ENCODE assay signal across 1 cellular context in genomic region chr6:166956444-166957086, GRCh38.
A peak's percentile ranks its signal among the peaks of the same experiment; 100 is the strongest.
TF ChIP-seq lines count a peak whose summit lies in the region.

Gene RNASET2, minus strand, starts transcription at chr6:166956550. Its CDS starts 368 bp downstream, at chr6:166956182.

TF ChIP-seq in HepG2, 621 proteins besides CTCF, POLR2A, EP300 and RAD21 (continued from another document and continues in another):
- TF ChIP-seq ZMYM2 (CRISPR knock-in tag; IDR thresholded peaks at IDR 0.05), result no peak; the same call in 1 of the 2 replicates
- TF ChIP-seq ZBTB20 (CRISPR knock-in tag; IDR thresholded peaks at IDR 0.05; ENCODE audit: borderline replicate concordance, low read depth), result no peak
- no peak for TF ChIP-seq HHEX (CRISPR knock-in tag; IDR thresholded peaks at IDR 0.05)
- peak; percentile 6; the same call in 1 of the 2 replicates for TF ChIP-seq ZNF7 (CRISPR knock-in tag; IDR thresholded peaks at IDR 0.05)
- no peak for TF ChIP-seq YY1 (IDR thresholded peaks at IDR 0.05; ENCODE audit: insufficient read depth, insufficient replicate concordance, low read depth, low read length)
- TF ChIP-seq ZNF232 (CRISPR knock-in tag; IDR thresholded peaks at IDR 0.05; ENCODE audit: borderline replicate concordance), result peak; percentile 22; the same call in 1 of the 2 replicates
- no peak for TF ChIP-seq JUNB (CRISPR knock-in tag; IDR thresholded peaks at IDR 0.05; ENCODE audit: borderline replicate concordance)
- TF ChIP-seq ZMYM3 (CRISPR knock-in tag; IDR thresholded peaks at IDR 0.05), result peak; percentile 27; the same call in 1 of the 2 replicates
- no peak for TF ChIP-seq GABPA (IDR thresholded peaks at IDR 0.05; ENCODE audit: low read depth, low read length)
- TF ChIP-seq GABPA (CRISPR knock-in tag; IDR thresholded peaks at IDR 0.05; ENCODE audit: low read depth), result no peak
- no peak for TF ChIP-seq ZNF503 (CRISPR knock-in tag; IDR thresholded peaks at IDR 0.05)
- TF ChIP-seq MYNN (CRISPR knock-in tag; IDR thresholded peaks at IDR 0.05; ENCODE audit: low read depth), result no peak; the same call in 1 of the 2 replicates
- no peak; the same call in 1 of the 2 replicates for TF ChIP-seq ZFP1 (CRISPR knock-in tag; IDR thresholded peaks at IDR 0.05)
- no peak for TF ChIP-seq ZFP36 (IDR thresholded peaks at IDR 0.05; ENCODE audit: borderline replicate concordance, low read depth, low read length, partially characterized antibody)
- peak; percentile 94; the same call in 1 of the 2 replicates for TF ChIP-seq ZNF672 (CRISPR knock-in tag; IDR thresholded peaks at IDR 0.05)
- TF ChIP-seq NFKB2 (CRISPR knock-in tag; IDR thresholded peaks at IDR 0.05; ENCODE audit: borderline replicate concordance), result no peak; the same call in 1 of the 2 replicates
- TF ChIP-seq DRAP1 (CRISPR knock-in tag; IDR thresholded peaks at IDR 0.05), result peak; percentile 98
- TF ChIP-seq NFRKB (IDR thresholded peaks at IDR 0.05), result no peak
- peak; percentile 62 for TF ChIP-seq ZNF776 (CRISPR knock-in tag; IDR thresholded peaks at IDR 0.05)
- no peak for TF ChIP-seq CEBPZ (IDR thresholded peaks at IDR 0.05; ENCODE audit: low read length)
- no peak for TF ChIP-seq CHD4 (IDR thresholded peaks at IDR 0.05; ENCODE audit: borderline replicate concordance, low read length)
- peak; percentile 89 for TF ChIP-seq ZNF564 (CRISPR knock-in tag; IDR thresholded peaks at IDR 0.05)
- no peak for TF ChIP-seq PTBP1 (IDR thresholded peaks at IDR 0.05; ENCODE audit: low read depth, low read length, poor library complexity, severe bottlenecking)
- peak; percentile 68; the same call in 1 of the 2 replicates for TF ChIP-seq YEATS4 (CRISPR knock-in tag; IDR thresholded peaks at IDR 0.05; ENCODE audit: borderline replicate concordance)
- TF ChIP-seq ZNF580 (CRISPR knock-in tag; IDR thresholded peaks at IDR 0.05; ENCODE audit: borderline replicate concordance, low read depth), result no peak; the same call in none of the 2 replicates
- peak; percentile 37; the same call in 1 of the 2 replicates for TF ChIP-seq ZNF83 (CRISPR knock-in tag; IDR thresholded peaks at IDR 0.05; ENCODE audit: borderline replicate concordance)
- no peak; the same call in 1 of the 2 replicates for TF ChIP-seq ZNF570 (CRISPR knock-in tag; IDR thresholded peaks at IDR 0.05; ENCODE audit: borderline replicate concordance)
- TF ChIP-seq HDAC1 (CRISPR knock-in tag; IDR thresholded peaks at IDR 0.05), result peak; percentile 80; the same call in 1 of the 2 replicates
- TF ChIP-seq ZNF275 (CRISPR knock-in tag; IDR thresholded peaks at IDR 0.05; ENCODE audit: borderline replicate concordance), result no peak
- TF ChIP-seq GATAD2A (CRISPR knock-in tag; IDR thresholded peaks at IDR 0.05), result no peak
- no peak for TF ChIP-seq ZFP62 (CRISPR knock-in tag; IDR thresholded peaks at IDR 0.05)
- no peak for TF ChIP-seq GLMP (CRISPR knock-in tag; IDR thresholded peaks at IDR 0.05; ENCODE audit: borderline replicate concordance)
- no peak; the same call in 1 of the 2 replicates for TF ChIP-seq AHDC1 (CRISPR knock-in tag; IDR thresholded peaks at IDR 0.05; ENCODE audit: borderline replicate concordance)
- no peak; the same call in none of the 2 replicates for TF ChIP-seq TFDP2 (CRISPR knock-in tag; IDR thresholded peaks at IDR 0.05)
- TF ChIP-seq NFYB (CRISPR knock-in tag; IDR thresholded peaks at IDR 0.05), result peak; percentile 54; the same call in 1 of the 2 replicates
- peak; percentile 90 for TF ChIP-seq ZNF883 (CRISPR knock-in tag; IDR thresholded peaks at IDR 0.05; ENCODE audit: not compliant biosample characterization)
- TF ChIP-seq MAFK (conservative IDR thresholded peaks at IDR 0.05 in 1 of 2, IDR thresholded peaks at IDR 0.05 in 1 of 2; ENCODE audit: low read length in 2 of 2), result no peak
- TF ChIP-seq ZNF780A (CRISPR knock-in tag; IDR thresholded peaks at IDR 0.05), result peak; percentile 88; the same call in 1 of the 2 replicates
- TF ChIP-seq TEAD3 (CRISPR knock-in tag; optimal IDR thresholded peaks at IDR 0.05; ENCODE audit: borderline replicate concordance), result peak; percentile 52
- TF ChIP-seq ZNF143 (CRISPR knock-in tag; IDR thresholded peaks at IDR 0.05), result peak; percentile 49; the same call in 1 of the 2 replicates
- TF ChIP-seq PCBP2 (optimal IDR thresholded peaks at IDR 0.05; ENCODE audit: low read depth, low read length, poor library complexity, severe bottlenecking), result no peak
- peak; percentile 25; the same call in 1 of the 2 replicates for TF ChIP-seq ZXDC (CRISPR knock-in tag; IDR thresholded peaks at IDR 0.05)
